In the genomic region with DNA sequence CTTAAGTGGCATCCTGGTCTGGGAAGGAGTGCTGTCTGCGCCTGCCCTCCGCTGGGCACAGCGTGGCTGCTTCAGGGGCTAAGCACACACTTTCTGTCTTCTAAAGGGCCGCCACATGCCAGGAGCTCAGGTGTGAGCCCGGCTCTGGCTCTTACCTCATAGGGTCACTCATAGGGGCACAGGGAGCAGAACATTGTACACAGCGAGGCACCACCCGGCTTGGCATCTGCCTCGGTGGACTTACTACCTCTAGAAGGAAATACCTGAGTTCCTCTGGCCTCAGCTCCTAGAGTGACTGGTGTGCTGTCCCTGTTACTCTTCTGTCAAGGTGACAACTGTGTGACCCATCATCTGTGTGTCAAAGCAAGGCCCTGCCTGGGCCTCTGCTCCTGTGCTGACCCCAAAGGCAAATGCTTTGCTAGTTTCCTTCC, we compare ENCODE assay signal across 9 cellular contexts. TPM values are rescaled to one million over a fixed set of nuclear protein-coding genes. Genes with fewer than 3 reads are reported as not detected.
A peak's percentile ranks its signal among the peaks of the same experiment; 100 is the strongest.
DNase-seq lines count a peak whose midpoint lies in the region; ATAC-seq and TF ChIP-seq lines count a peak whose summit lies in the region.
"Had no signal": no experiment of that assay in that cellular context is flagged by ENCODE, and none has a peak within 500 bp of the region (broad histone marks: within the 10 kb centered on the region; RNA-seq: fewer than 3 reads in every experiment).

No MANE protein-coding gene starts in this region.

- no peaks in the 10 kb centered on the region for H3K4me1 ChIP-seq in HEK293 (ENCODE audit: control insufficient read depth, insufficient read depth, low read length)
- peaks cover 15% of the 10 kb centered on the region for H3K4me1 ChIP-seq in right cardiac atrium (ENCODE audit: control insufficient read depth, insufficient read depth, low read length)

- peaks cover 19 to 52% of the 10 kb centered on the region in 2 donors for H3K36me3 Mint-ChIP-seq in activated naive CD4-positive, alpha-beta T cell treated with anti-CD3 and anti-CD28 coated beads, Interleukin-2, amount 50 U/mL, for 72 hours
- peaks cover 100% of the 10 kb centered on the region for H3K36me3 Mint-ChIP-seq in stimulated activated effector memory CD8-positive, alpha-beta T cell treated with anti-CD3 and anti-CD28 coated beads, Interleukin-12 subunit alpha, Interleukin-12 subunit beta, amount 100 ng/mL, for 72 hours

- peaks cover 0 to 50% of the 10 kb centered on the region in 2 experiments; a peak in 1 of 3 replicates for H3K36me3 ChIP-seq in HEK293 (ENCODE audit: control insufficient read depth in 2 of 2, insufficient read depth in 1 of 2, low read length in 2 of 2)

- 84% methylated on average over 8 of the region's 8 CpGs for WGBS in right cardiac atrium

- H3K27ac Mint-ChIP-seq in activated naive CD4-positive, alpha-beta T cell treated with anti-CD3 and anti-CD28 coated beads, Interleukin-2, amount 50 U/mL, for 72 hours = peak overlapping the region; percentile 3 to 93
- peak overlapping the region; percentile 90 for H3K27ac Mint-ChIP-seq in stimulated activated effector memory CD8-positive, alpha-beta T cell treated with anti-CD3 and anti-CD28 coated beads, Interleukin-12 subunit alpha, Interleukin-12 subunit beta, amount 100 ng/mL, for 72 hours
- H3K27ac Mint-ChIP-seq: memory B cell had no signal

- H3K4me3 Mint-ChIP-seq in stimulated activated effector memory CD8-positive, alpha-beta T cell treated with anti-CD3 and anti-CD28 coated beads, Interleukin-12 subunit alpha, Interleukin-12 subunit beta, amount 100 ng/mL, for 72 hours = peak overlapping the region; percentile 10
- H3K4me3 Mint-ChIP-seq: memory B cell had no signal

- H3K27ac ChIP-seq in HEK293 (ENCODE audit: extremely low read depth, low read depth, low read length) (peak overlapping the region; percentile 5; the same call in 1 of the 2 replicates), right cardiac atrium (ENCODE audit: low read length) (peak overlapping the region; percentile 84)

- H3K4me3 ChIP-seq in HEK293 (ENCODE audit: low read depth, low read length) (no peak overlapping the region), right cardiac atrium (ENCODE audit: low read length) (no peak overlapping the region)

- peaks cover 88% of the 10 kb centered on the region for H3K4me1 Mint-ChIP-seq in stimulated activated effector memory CD8-positive, alpha-beta T cell treated with anti-CD3 and anti-CD28 coated beads, Interleukin-12 subunit alpha, Interleukin-12 subunit beta, amount 100 ng/mL, for 72 hours

- intact Hi-C loops in right cardiac atrium (cut with DNase I) = no loop called here

- H3K27me3 ChIP-seq in right cardiac atrium (ENCODE audit: control insufficient read depth, insufficient read depth) = no peaks in the 10 kb centered on the region

- H3K9me3 ChIP-seq in HEK293 (ENCODE audit: control insufficient read depth, insufficient read depth, low read depth, low read length) = no peaks in the 10 kb centered on the region
- H3K9me3 ChIP-seq in right cardiac atrium (ENCODE audit: control insufficient read depth, low read length) = no peaks in the 10 kb centered on the region

- ATAC-seq in activated naive CD4-positive, alpha-beta T cell treated with anti-CD3 and anti-CD28 coated beads, Interleukin-2, amount 50 U/mL, for 72 hours = peak; percentile 9 to 25
- peak; percentile 10 to 20 for ATAC-seq in right cardiac atrium
- peak; percentile 48 for ATAC-seq in stimulated activated effector memory CD8-positive, alpha-beta T cell treated with anti-CD3 and anti-CD28 coated beads, Interleukin-12 subunit alpha, Interleukin-12 subunit beta, amount 100 ng/mL, for 72 hours
- ATAC-seq in HG03342 (IDR thresholded peaks at IDR 0.05; ENCODE audit: unreplicated experiment) = no peak

- POLR2A ChIA-PET in HEK293 (lab: Yijun Ruan, JAX) = interaction anchor here (0.7 to 5.0 kb wide), 5 partner anchors 13 to 71 kb away, joined by 3 to 39 read pairs (median 7); a partner anchor contains a TSS

- no peak for TF ChIP-seq CTCF in HEK293 (tag by site-specific recombination; IDR thresholded peaks at IDR 0.05)

- DNase-seq in activated naive CD4-positive, alpha-beta T cell treated with anti-CD3 and anti-CD28 coated beads, Interleukin-2, amount 50 U/mL, for 72 hours (ENCODE audit: low spot score in 2 of 2) = peak in 1 of 2 donors; percentile 58
- DNase-seq in right cardiac atrium = peak in 2 of 3 donors; percentile 10 to 56
- DNase-seq in stimulated activated effector memory CD8-positive, alpha-beta T cell treated with anti-CD3 and anti-CD28 coated beads, Interleukin-12 subunit alpha, Interleukin-12 subunit beta, amount 100 ng/mL, for 72 hours (ENCODE audit: low spot score in 2 of 2) = no peak
- DNase-seq in activated CD4-positive, CD25-positive, alpha-beta regulatory T cell (lab: John Stamatoyannopoulos, UW) = no peak
- DNase-seq in NCI-H774 (lab: John Stamatoyannopoulos, UW) = no peak
- no peak for DNase-seq in NK-92 (lab: John Stamatoyannopoulos, UW; ENCODE audit: unreplicated experiment)

- CTCF ChIA-PET in HEK293 (lab: Yijun Ruan, JAX) = interaction anchor here (2.5 kb wide), 1 partner anchor 33 kb away, joined by 9 read pairs; no protein-coding TSS in a partner anchor

- H3K9me3 Mint-ChIP-seq in activated naive CD4-positive, alpha-beta T cell treated with anti-CD3 and anti-CD28 coated beads, Interleukin-2, amount 50 U/mL, for 72 hours = no peaks in the 10 kb centered on the region
- no peaks in the 10 kb centered on the region for H3K9me3 Mint-ChIP-seq in stimulated activated effector memory CD8-positive, alpha-beta T cell treated with anti-CD3 and anti-CD28 coated beads, Interleukin-12 subunit alpha, Interleukin-12 subunit beta, amount 100 ng/mL, for 72 hours
- H3K9me3 Mint-ChIP-seq: memory B cell had no signal

TF ChIP-seq in HEK293, 187 proteins besides CTCF, POLR2A, EP300 and RAD21:
- TF ChIP-seq, protein P1, sequence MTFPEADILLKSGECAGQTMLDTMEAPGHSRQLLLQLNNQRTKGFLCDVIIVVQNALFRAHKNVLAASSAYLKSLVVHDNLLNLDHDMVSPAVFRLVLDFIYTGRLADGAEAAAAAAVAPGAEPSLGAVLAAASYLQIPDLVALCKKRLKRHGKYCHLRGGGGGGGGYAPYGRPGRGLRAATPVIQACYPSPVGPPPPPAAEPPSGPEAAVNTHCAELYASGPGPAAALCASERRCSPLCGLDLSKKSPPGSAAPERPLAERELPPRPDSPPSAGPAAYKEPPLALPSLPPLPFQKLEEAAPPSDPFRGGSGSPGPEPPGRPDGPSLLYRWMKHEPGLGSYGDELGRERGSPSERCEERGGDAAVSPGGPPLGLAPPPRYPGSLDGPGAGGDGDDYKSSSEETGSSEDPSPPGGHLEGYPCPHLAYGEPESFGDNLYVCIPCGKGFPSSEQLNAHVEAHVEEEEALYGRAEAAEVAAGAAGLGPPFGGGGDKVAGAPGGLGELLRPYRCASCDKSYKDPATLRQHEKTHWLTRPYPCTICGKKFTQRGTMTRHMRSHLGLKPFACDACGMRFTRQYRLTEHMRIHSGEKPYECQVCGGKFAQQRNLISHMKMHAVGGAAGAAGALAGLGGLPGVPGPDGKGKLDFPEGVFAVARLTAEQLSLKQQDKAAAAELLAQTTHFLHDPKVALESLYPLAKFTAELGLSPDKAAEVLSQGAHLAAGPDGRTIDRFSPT (tag by site-specific recombination; IDR thresholded peaks at IDR 0.05) = no peak
- TF ChIP-seq ZNF560 (tag by site-specific recombination; IDR thresholded peaks at IDR 0.05; ENCODE audit: borderline replicate concordance) (no peak), PRDM1 (tag by site-specific recombination; IDR thresholded peaks at IDR 0.05) (no peak), ZNF561 (tag by site-specific recombination; IDR thresholded peaks at IDR 0.05; ENCODE audit: borderline replicate concordance) (no peak), ZNF112 (tag by site-specific recombination; IDR thresholded peaks at IDR 0.05) (no peak)
- TF ChIP-seq, protein P2, sequence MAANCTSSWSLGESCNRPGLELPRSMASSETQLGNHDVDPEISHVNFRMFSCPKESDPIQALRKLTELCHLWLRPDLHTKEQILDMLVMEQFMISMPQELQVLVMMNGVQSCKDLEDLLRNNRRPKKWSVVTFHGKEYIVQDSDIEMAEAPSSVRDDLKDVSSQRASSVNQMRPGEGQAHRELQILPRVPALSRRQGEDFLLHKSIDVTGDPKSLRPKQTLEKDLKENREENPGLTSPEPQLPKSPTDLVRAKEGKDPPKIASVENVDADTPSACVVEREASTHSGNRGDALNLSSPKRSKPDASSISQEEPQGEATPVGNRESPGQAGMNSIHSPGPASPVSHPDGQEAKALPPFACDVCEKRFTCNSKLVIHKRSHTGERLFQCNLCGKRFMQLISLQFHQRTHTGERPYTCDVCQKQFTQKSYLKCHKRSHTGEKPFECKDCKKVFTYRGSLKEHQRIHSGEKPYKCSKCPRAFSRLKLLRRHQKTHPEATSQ (tag by site-specific recombination; IDR thresholded peaks at IDR 0.05) = no peak

RNA-seq across cellular contexts. Expression of a gene that starts 13.4 kb away (rescaled TPM):
- 1,000 to 10,000 TPM in 1 of 2 donors, 100 to 1,000 TPM in 1; 836 to 2,329 TPM for total RNA-seq in activated naive CD4-positive, alpha-beta T cell treated with anti-CD3 and anti-CD28 coated beads, Interleukin-2, amount 50 U/mL, for 72 hours
- 100 to 1,000 TPM; 346 to 441 (median 427) TPM for total RNA-seq in right cardiac atrium
- 441 TPM for polyA plus RNA-seq in right cardiac atrium

RNA-seq across cellular contexts. Expression of a gene that starts 49.6 kb away (rescaled TPM):
- total RNA-seq in activated naive CD4-positive, alpha-beta T cell treated with anti-CD3 and anti-CD28 coated beads, Interleukin-2, amount 50 U/mL, for 72 hours = 10 to 100 TPM; 39.7 to 53.4 TPM
- 10 to 100 TPM; 12.2 to 16.1 (median 12.9) TPM for total RNA-seq in right cardiac atrium
- polyA plus RNA-seq in right cardiac atrium = 9.3 TPM

RNA-seq across cellular contexts. Expression of a gene that starts 53.5 kb away (rescaled TPM):
- total RNA-seq in activated naive CD4-positive, alpha-beta T cell treated with anti-CD3 and anti-CD28 coated beads, Interleukin-2, amount 50 U/mL, for 72 hours = 10 to 100 TPM in 1 of 2 donors, 1 to 10 TPM in 1; 9.7 to 18.5 TPM
- 1 to 10 TPM; 6.1 to 7.7 (median 7.4) TPM for total RNA-seq in right cardiac atrium
- 5.5 TPM for polyA plus RNA-seq in right cardiac atrium

Comparison
In these comparisons a context has a peak if more than half of its experiments do, and no peak if none do; other contexts are left out.
1. DNase-seq: peak in right cardiac atrium (2 of 3); none in stimulated activated effector memory CD8-positive, alpha-beta T cell treated with anti-CD3 and anti-CD28 coated beads, Interleukin-12 subunit alpha, Interleukin-12 subunit beta, amount 100 ng/mL, for 72 hours (0 of 2), activated CD4-positive, CD25-positive, alpha-beta regulatory T cell (0 of 4), NCI-H774 (single experiment) and NK-92 (single experiment).